14 cellular contexts compared by ENCODE assay signal in the genomic region with DNA sequence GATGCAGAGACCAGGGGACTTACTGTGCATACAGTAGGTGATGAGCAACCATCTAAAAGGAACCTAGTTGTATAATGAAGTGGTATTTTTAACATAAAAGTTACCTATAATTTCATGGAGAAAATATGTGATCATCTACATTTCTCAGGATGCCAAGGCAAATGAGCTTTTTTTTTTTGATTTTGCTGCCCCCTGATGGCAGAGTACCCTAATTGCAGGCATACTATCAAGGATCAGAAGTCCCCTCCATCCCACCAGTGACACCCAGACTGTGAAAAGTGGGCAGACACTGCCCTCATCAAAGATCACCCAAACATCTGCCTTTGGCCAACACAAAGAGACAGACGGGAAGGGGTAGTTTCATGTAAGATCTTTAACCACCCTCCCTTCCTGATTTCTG. TPM values are rescaled to one million over a fixed set of nuclear protein-coding genes. Genes with fewer than 3 reads are reported as not detected.
DNase-seq lines count a peak whose midpoint lies in the region; TF ChIP-seq lines count a peak whose summit lies in the region.
"Had no signal": no experiment of that assay in that cellular context is flagged by ENCODE, and none has a peak within 500 bp of the region (broad histone marks: within the 10 kb centered on the region; RNA-seq: fewer than 3 reads in every experiment).

No MANE protein-coding gene starts in this region.

- H3K9me3 ChIP-seq in hepatocyte (ENCODE audit: low read depth): no peaks in the 10 kb centered on the region
- no peaks in the 10 kb centered on the region for H3K9me3 ChIP-seq in vagina

- intact Hi-C loops in activated CD4-positive, alpha-beta memory T cell treated with anti-CD3 and anti-CD28 coated beads for 36 hours (cut with micrococcal nuclease): no loop called here
- intact Hi-C loops in vagina (cut with DNase I): no loop called here

- no peak overlapping the region for H2AFZ ChIP-seq in hepatocyte

- TF ChIP-seq CTCF in 22Rv1 (IDR thresholded peaks at IDR 0.05): peak; percentile 26
- peak; percentile 35; the same call in 1 of the 2 replicates for TF ChIP-seq CTCF in GM12874 (IDR thresholded peaks at IDR 0.05; ENCODE audit: insufficient read depth, low read depth, low read length)
- peak; percentile 42 for TF ChIP-seq CTCF in astrocyte of the cerebellum (IDR thresholded peaks at IDR 0.05; ENCODE audit: low read depth, low read length, missing control alignments)
- TF ChIP-seq CTCF in hepatocyte (IDR thresholded peaks at IDR 0.05; ENCODE audit: poor library complexity): peak; percentile 44
- no peak for TF ChIP-seq CTCF in vagina (IDR thresholded peaks at IDR 0.05)

- H3K4me3 ChIP-seq in astrocyte of the cerebellum (ENCODE audit: low read depth, low read length) (no peak overlapping the region), hepatocyte (no peak overlapping the region), vagina (no peak overlapping the region)

- no peak for TF ChIP-seq POLR2A in vagina (IDR thresholded peaks at IDR 0.05)

- H3K27me3 Mint-ChIP-seq in activated CD4-positive, alpha-beta memory T cell treated with anti-CD3 and anti-CD28 coated beads for 36 hours: peaks cover 5% of the 10 kb centered on the region

- in situ Hi-C loops in astrocyte of the cerebellum (cut with HindIII; ENCODE audit: low sequenced_read_pairs): loop anchor here (5.0 kb wide), 1 partner anchor 54 kb away; no protein-coding TSS in a partner anchor

- H3K27ac Mint-ChIP-seq in activated CD4-positive, alpha-beta memory T cell treated with anti-CD3 and anti-CD28 coated beads for 36 hours: no peak overlapping the region
- H3K27ac Mint-ChIP-seq: activated naive CD8-positive, alpha-beta T cell had no signal

- H3K9me3 Mint-ChIP-seq in activated CD4-positive, alpha-beta memory T cell treated with anti-CD3 and anti-CD28 coated beads for 36 hours: peaks cover 16% of the 10 kb centered on the region

- peaks cover 5% of the 10 kb centered on the region for H3K4me1 Mint-ChIP-seq in activated CD4-positive, alpha-beta memory T cell treated with anti-CD3 and anti-CD28 coated beads for 36 hours (ENCODE audit: low read depth)

- peaks cover 3% of the 10 kb centered on the region for H3K36me3 Mint-ChIP-seq in activated CD4-positive, alpha-beta memory T cell treated with anti-CD3 and anti-CD28 coated beads for 36 hours
- H3K36me3 Mint-ChIP-seq: activated naive CD8-positive, alpha-beta T cell had no signal

- no peaks in the 10 kb centered on the region for H3K9me2 ChIP-seq in hepatocyte (replicated peaks; ENCODE audit: insufficient read depth)

- 95% methylated on average over 1 of the region's 1 CpG for WGBS in hepatocyte (ENCODE audit: low lambda C conversion rate, missing lambda C conversion rate)

- H3K4me3 Mint-ChIP-seq in activated CD4-positive, alpha-beta memory T cell treated with anti-CD3 and anti-CD28 coated beads for 36 hours: no peak overlapping the region
- H3K4me3 Mint-ChIP-seq: activated naive CD8-positive, alpha-beta T cell had no signal

- no peaks in the 10 kb centered on the region for H3K27me3 ChIP-seq in hepatocyte
- no peaks in the 10 kb centered on the region for H3K27me3 ChIP-seq in vagina

- H3K79me2 ChIP-seq in hepatocyte: no peaks in the 10 kb centered on the region

- H3K4me2 ChIP-seq in hepatocyte: no peak overlapping the region

- no peaks in the 10 kb centered on the region for H4K20me1 ChIP-seq in hepatocyte (ENCODE audit: insufficient read depth, poor library complexity, severe bottlenecking)

- CTCF ChIA-PET in activated CD4-positive, alpha-beta memory T cell treated with anti-CD3 and anti-CD28 coated beads for 36 hours (lab: Charles Lee): interaction anchor here (1.7 kb wide), 1 partner anchor 8 kb away, joined by 8 read pairs; no protein-coding TSS in a partner anchor

- H3K27ac ChIP-seq in 22Rv1 (no peak overlapping the region), hepatocyte (no peak overlapping the region), vagina (no peak overlapping the region)
- H3K27ac ChIP-seq: C4-2B had no signal

- H3K36me3 ChIP-seq in hepatocyte (replicated peaks; ENCODE audit: insufficient read depth, low read depth): no peaks in the 10 kb centered on the region
- no peaks in the 10 kb centered on the region for H3K36me3 ChIP-seq in vagina

- H3K4me1 ChIP-seq in hepatocyte (ENCODE audit: insufficient read depth) (peaks cover 3% of the 10 kb centered on the region), vagina (no peaks in the 10 kb centered on the region)

- POLR2A ChIA-PET in activated CD4-positive, alpha-beta memory T cell treated with anti-CD3 and anti-CD28 coated beads for 36 hours (lab: Charles Lee): no interaction called here

- no peak for DNase-seq in astrocyte of the cerebellum (ENCODE audit: low read depth)
- DNase-seq in hepatocyte (ENCODE audit: low spot score): no peak
- no peak for DNase-seq in activated CD4-positive, alpha-beta memory T cell treated with anti-CD3 and anti-CD28 coated beads for 36 hours
- DNase-seq in vagina (ENCODE audit: extremely low spot score in 2 of 2): no peak
- no peak for DNase-seq in NK-92 treated with Interleukin-12 subunit alpha and Interleukin-12 subunit beta, amount 100 ng/mL, for 24 hours (lab: John Stamatoyannopoulos, UW)
- DNase-seq in C1 segment of cervical spinal cord (lab: John Stamatoyannopoulos, UW): no peak
- DNase-seq: activated CD4-positive, alpha-beta T cell treated with anti-CD3 and anti-CD28 coated beads, Interleukin-2, amount 50 U/mL, for 48 hours; NCI-H1092; NCI-H510A treated with DMSO at 0.1 percent for 48 hours; stimulated activated naive CD4-positive, alpha-beta T cell had no signal

RNA-seq across cellular contexts. Expression of a gene that starts 9.6 kb away (rescaled TPM):
- total RNA-seq in hepatocyte: 0.68 and 1.7 TPM in 2 replicates
- 2.0 and 3.3 TPM in 2 replicates for polyA plus RNA-seq in hepatocyte
- total RNA-seq in activated CD4-positive, alpha-beta memory T cell treated with anti-CD3 and anti-CD28 coated beads for 36 hours: under 1 TPM; 0.55 to 0.63 TPM
- 15.5 TPM for total RNA-seq in vagina

RNA-seq across cellular contexts. Expression of a gene that starts 30.9 kb away (rescaled TPM):
- total RNA-seq in hepatocyte (16.5 and 35.4 TPM in 2 replicates), vagina (50.6 TPM)
- polyA plus RNA-seq in hepatocyte: 30.3 and 41.2 TPM in 2 replicates
- 10 to 100 TPM; 28.5 to 28.8 TPM for total RNA-seq in activated CD4-positive, alpha-beta memory T cell treated with anti-CD3 and anti-CD28 coated beads for 36 hours

Comparison
In these comparisons a context has a peak if more than half of its experiments do, and no peak if none do; other contexts are left out.
1. CTCF ChIP-seq: peak in 22Rv1 (single experiment), GM12874 (single experiment), astrocyte of the cerebellum (single experiment) and hepatocyte (single experiment); none in vagina (0 of 3).